10 cellular contexts compared by ENCODE assay signal in the genomic region with DNA sequence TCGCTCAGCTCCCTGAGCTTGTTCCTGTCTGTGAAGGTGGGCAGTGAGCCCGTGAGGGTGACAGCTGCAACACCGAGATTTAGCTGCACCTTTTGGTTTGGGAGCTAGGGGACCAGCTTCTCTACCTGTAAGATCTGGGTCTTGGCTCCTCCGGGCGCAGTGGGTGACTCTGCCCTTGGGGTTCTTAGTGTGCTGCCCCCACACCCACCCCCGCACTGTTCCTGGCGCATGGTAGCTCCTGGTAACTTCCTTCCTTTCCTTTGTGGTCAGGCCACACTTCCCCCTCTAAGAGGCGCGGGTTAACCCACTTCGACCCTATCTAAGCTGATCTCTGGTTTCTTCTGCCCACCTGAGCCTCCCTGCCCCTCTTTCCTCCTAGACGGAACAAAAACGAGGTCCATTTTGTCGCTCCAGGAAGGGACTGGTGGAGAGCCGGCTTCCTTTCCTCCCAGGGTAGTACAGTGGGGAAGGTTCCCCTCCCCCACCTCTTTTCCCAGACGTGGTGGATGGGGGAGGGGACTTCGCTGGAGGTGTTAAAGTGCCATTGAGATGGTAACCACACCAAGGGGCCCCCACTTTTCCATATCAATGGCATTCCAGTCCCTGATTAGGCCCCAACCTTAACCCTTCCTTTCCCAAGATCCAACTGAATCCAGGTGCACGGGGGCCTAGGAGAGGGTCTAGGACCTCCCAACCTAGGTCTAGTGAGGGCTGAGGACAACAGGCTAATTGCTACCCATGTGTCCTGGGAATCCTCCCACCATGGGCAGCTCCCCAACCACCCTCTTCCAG. TPM values are rescaled to one million over a fixed set of nuclear protein-coding genes. Genes with fewer than 3 reads are reported as not detected.
DNase-seq lines count a peak whose midpoint lies in the region; ATAC-seq lines count a peak whose summit lies in the region.
"Had no signal": no experiment of that assay in that cellular context is flagged by ENCODE, and none has a peak within 500 bp of the region (broad histone marks: within the 10 kb centered on the region; RNA-seq: fewer than 3 reads in every experiment).

No MANE protein-coding gene starts in this region.

- peak overlapping the region; percentile 35 for H3K4ac ChIP-seq in trophoblast cell (ENCODE audit: low read depth, low read length)

- peak overlapping the region; percentile 78 for H3K14ac ChIP-seq in trophoblast cell (ENCODE audit: low read length)

- H3K18ac ChIP-seq in trophoblast cell (ENCODE audit: low read length) = peak overlapping the region; percentile 89

- H3K23ac ChIP-seq in trophoblast cell (ENCODE audit: low read length) = no peak overlapping the region

- H3K27me3 ChIP-seq in NT2/D1 (ENCODE audit: insufficient read depth, insufficient read length) (peaks cover 29% of the 10 kb centered on the region), trophoblast cell (ENCODE audit: insufficient read depth, low read length) (no peaks in the 10 kb centered on the region)
- H3K27me3 ChIP-seq in effector memory CD4-positive, alpha-beta T cell (replicated peaks; ENCODE audit: control insufficient read depth, insufficient read depth, low read length, poor library complexity, severe bottlenecking) = peaks cover 3% of the 10 kb centered on the region

- peaks cover 9% of the 10 kb centered on the region for H3K79me2 ChIP-seq in trophoblast cell (ENCODE audit: control insufficient read depth, insufficient read depth, low read length, poor library complexity)

- peak overlapping the region; percentile 89 for H2AK5ac ChIP-seq in trophoblast cell (ENCODE audit: low read length)

- H3K4me1 ChIP-seq in NT2/D1 (ENCODE audit: insufficient read depth, insufficient read length) (peaks cover 29% of the 10 kb centered on the region), trophoblast cell (ENCODE audit: control insufficient read depth in 1 of 2, insufficient read depth in 2 of 2, low read length in 2 of 2) (peaks cover 41 to 60% of the 10 kb centered on the region in 2 experiments)
- peaks cover 30% of the 10 kb centered on the region for H3K4me1 ChIP-seq in effector memory CD4-positive, alpha-beta T cell (ENCODE audit: control insufficient read depth, insufficient read depth, low read length, poor library complexity, severe bottlenecking)

- DNase-seq in SIG-M5 treated with dmso at 0.1 percent for 504 hours (lab: John Stamatoyannopoulos, UW; ENCODE audit: unreplicated experiment) (peak; percentile 28), SIG-M5 (lab: John Stamatoyannopoulos, UW) (no peak), NT2/D1 (ENCODE audit: low read depth, low spot score) (peak; percentile 99), trophoblast cell (no peak), NCI-H2227 (lab: John Stamatoyannopoulos, UW; ENCODE audit: unreplicated experiment) (no peak)
- DNase-seq in effector memory CD4-positive, alpha-beta T cell = peak in 1 of 3 donors; percentile 11
- DNase-seq: esophagus squamous epithelium, NCI-H526 treated with DMSO at 0.1 percent for 48 hours had no signal

- H3K36me3 ChIP-seq in NT2/D1 (ENCODE audit: insufficient read depth, insufficient read length, low read length) (no peaks in the 10 kb centered on the region), trophoblast cell (ENCODE audit: control insufficient read depth in 1 of 2, insufficient read depth in 2 of 2, low read length in 2 of 2) (no peaks in the 10 kb centered on the region)
- no peaks in the 10 kb centered on the region for H3K36me3 ChIP-seq in effector memory CD4-positive, alpha-beta T cell (ENCODE audit: control insufficient read depth, insufficient read depth, low read length)
- H3K36me3 ChIP-seq: esophagus squamous epithelium had no signal

- H2BK12ac ChIP-seq in trophoblast cell (ENCODE audit: low read length) = peak overlapping the region; percentile 85

- peak overlapping the region; percentile 87 for H2BK120ac ChIP-seq in trophoblast cell (ENCODE audit: insufficient read depth, low read length, poor library complexity)

- peak overlapping the region; percentile 98 for H4K91ac ChIP-seq in trophoblast cell (ENCODE audit: low read depth, low read length)

- peak overlapping the region; percentile 72 for H4K8ac ChIP-seq in trophoblast cell (ENCODE audit: low read depth, low read length)

- H2AFZ ChIP-seq in trophoblast cell (ENCODE audit: insufficient read depth, low read length, poor library complexity) = peak overlapping the region; percentile 50

- peak overlapping the region; percentile 98 for H2BK5ac ChIP-seq in trophoblast cell (ENCODE audit: low read depth, low read length, poor library complexity)

- H3K4me3 ChIP-seq in NT2/D1 (ENCODE audit: insufficient read length, low read depth) = peak overlapping the region; percentile 50
- peak overlapping the region; percentile 18 for H3K4me3 ChIP-seq in effector memory CD4-positive, alpha-beta T cell (ENCODE audit: insufficient read depth, low read depth, low read length, poor library complexity, severe bottlenecking)
- no peak overlapping the region for H3K4me3 ChIP-seq in trophoblast cell (ENCODE audit: low read depth, low read length)
- H3K4me3 ChIP-seq: esophagus squamous epithelium had no signal

- no peak overlapping the region for H3K27ac ChIP-seq in effector memory CD4-positive, alpha-beta T cell (ENCODE audit: insufficient read depth, low read length, poor library complexity, severe bottlenecking)
- peak overlapping the region; percentile 100 for H3K27ac ChIP-seq in trophoblast cell (ENCODE audit: low read depth, low read length)
- H3K27ac ChIP-seq: esophagus squamous epithelium had no signal

- no CpG with 5 or more reads among the region's 17 CpGs for WGBS in trophoblast cell (ENCODE audit: extremely low coverage, insufficient coverage, insufficient read length)

- H3K9me3 ChIP-seq in NT2/D1 (ENCODE audit: insufficient read depth, low read length) = no peaks in the 10 kb centered on the region
- H3K9me3 ChIP-seq in effector memory CD4-positive, alpha-beta T cell (ENCODE audit: control insufficient read depth, low read length) = no peaks in the 10 kb centered on the region
- H3K9me3 ChIP-seq in trophoblast cell (ENCODE audit: insufficient read depth, low read depth, low read length) = no peaks in the 10 kb centered on the region
- H3K9me3 ChIP-seq: esophagus squamous epithelium had no signal

- peak overlapping the region; percentile 38 for H4K12ac ChIP-seq in trophoblast cell (ENCODE audit: low read depth, low read length)

- peak overlapping the region; percentile 92 for H3K9ac ChIP-seq in NT2/D1 (ENCODE audit: insufficient read length, low read depth)
- no peak overlapping the region for H3K9ac ChIP-seq in trophoblast cell (ENCODE audit: low read length)

- H3K4me2 ChIP-seq in trophoblast cell (ENCODE audit: low read length) = peak overlapping the region; percentile 45

- H3K79me1 ChIP-seq in trophoblast cell (ENCODE audit: low read length) = peaks cover 45% of the 10 kb centered on the region

- no peak for ATAC-seq in GM21786 (IDR thresholded peaks at IDR 0.05; ENCODE audit: unreplicated experiment)
- no peak for ATAC-seq in GM18873 (IDR thresholded peaks at IDR 0.05; ENCODE audit: low FRiP score, unreplicated experiment)

RNA-seq across cellular contexts. Expression of a gene that starts 4.6 kb away (rescaled TPM):
- polyA plus RNA-seq in trophoblast cell (2013) = 0.40 and 0.62 TPM in 2 replicates

RNA-seq across cellular contexts. Expression of a gene that starts 9.8 kb away (rescaled TPM):
- polyA plus RNA-seq in trophoblast cell (2013) = 719 and 729 TPM in 2 replicates

RNA-seq across cellular contexts. Expression of a gene that starts 12.0 kb away (rescaled TPM):
- polyA plus RNA-seq in trophoblast cell (2013) = 120 and 121 TPM in 2 replicates

RNA-seq across cellular contexts. Expression of a gene that starts 15.6 kb away (rescaled TPM):
- polyA plus RNA-seq in trophoblast cell (2013) = 124 TPM in 2 replicates

RNA-seq across cellular contexts. Expression of a gene that starts 15.7 kb away (rescaled TPM):
- 26.2 and 26.7 TPM in 2 replicates for polyA plus RNA-seq in trophoblast cell (2013)

Comparison
In these comparisons a context has a peak if more than half of its experiments do, and no peak if none do; other contexts are left out.
1. DNase-seq: peak in SIG-M5 treated with dmso at 0.1 percent for 504 hours (single experiment) and NT2/D1 (single experiment); none in SIG-M5 (single experiment), trophoblast cell (0 of 2) and NCI-H2227 (single experiment).